8 cellular contexts compared by ENCODE assay signal in genomic region chr16:234468-235305, GRCh38. TPM values are rescaled to one million over a fixed set of nuclear protein-coding genes. Genes with fewer than 3 reads are reported as not detected.
DNase-seq lines count a peak whose midpoint lies in the region; ATAC-seq and TF ChIP-seq lines count a peak whose summit lies in the region.

FAM234A (plus strand) TSS chr16:234821; CDS start chr16:254414, 19,593 bp downstream.

- peak within 1 kb of the TSS; percentile 90 for H3K27ac ChIP-seq in WERI-Rb-1
- peak within 1 kb of the TSS; percentile 87 to 97 for H3K27ac ChIP-seq in breast epithelium
- H3K27ac ChIP-seq in smooth muscle cell (ENCODE audit: low read depth) = peak within 1 kb of the TSS; percentile 99

- intact Hi-C loops in breast epithelium (cut with DNase I; ENCODE audit: low total_unique reads) = loop anchor here (10.0 kb wide), 1 partner anchor 120 kb away; the partner anchor contains the start of gene AXIN1

- H3K27me3 ChIP-seq in WERI-Rb-1 (ENCODE audit: insufficient read depth, low read depth, severe bottlenecking) (no peaks in the 10 kb centered on the region), breast epithelium (no peaks in the 10 kb centered on the region), smooth muscle cell (ENCODE audit: low read depth) (no peaks in the 10 kb centered on the region)

- WGBS in smooth muscle cell (ENCODE audit: low lambda C conversion rate) = 2% methylated on average over 43 of the region's 85 CpGs

- H3K79me2 ChIP-seq in smooth muscle cell (ENCODE audit: low read depth) = peaks cover 27% of the 10 kb centered on the region

- H3F3A ChIP-seq in smooth muscle cell (ENCODE audit: low read depth) = peaks cover 4% of the 10 kb centered on the region

- H3K9me3 ChIP-seq in WERI-Rb-1 (ENCODE audit: severe bottlenecking) (no peaks in the 10 kb centered on the region), breast epithelium (no peaks in the 10 kb centered on the region), smooth muscle cell (replicated peaks; ENCODE audit: low read depth) (no peaks in the 10 kb centered on the region)

- peak within 1 kb of the TSS; percentile 95 for H3K4me2 ChIP-seq in smooth muscle cell

- peak within 1 kb of the TSS; percentile 95 for H3K9ac ChIP-seq in smooth muscle cell (ENCODE audit: low read depth)

- peak; percentile 21 for DNase-seq in AG09309 (ENCODE audit: low read depth)
- DNase-seq in NCI-H2227 (lab: John Stamatoyannopoulos, UW; ENCODE audit: unreplicated experiment) = peak; percentile 95
- peak; percentile 94 for DNase-seq in WERI-Rb-1
- peak; percentile 92 to 94 for DNase-seq in breast epithelium (ENCODE audit: low spot score in 2 of 2)
- peak; percentile 96 for DNase-seq in iPS-NIHi11 (ENCODE audit: low spot score)
- DNase-seq in smooth muscle cell (lab: John Stamatoyannopoulos, UW; ENCODE audit: unreplicated experiment) = peak; percentile 77

- H3K4me3 ChIP-seq in AG09309 (ENCODE audit: control insufficient read depth, low read depth, low read length) = peak within 1 kb of the TSS; percentile 67
- peak within 1 kb of the TSS; percentile 68 for H3K4me3 ChIP-seq in WERI-Rb-1 (ENCODE audit: low read depth, low read length)
- H3K4me3 ChIP-seq in breast epithelium = peak within 1 kb of the TSS; percentile 66 to 85 (median 85)
- H3K4me3 ChIP-seq in smooth muscle cell = peak within 1 kb of the TSS; percentile 92

- peaks cover 2% of the 10 kb centered on the region for H4K20me1 ChIP-seq in smooth muscle cell (ENCODE audit: low read depth)

- ATAC-seq in GM18909 (IDR thresholded peaks at IDR 0.05; ENCODE audit: poor library complexity, unreplicated experiment) (peak; percentile 84), HG03175 (IDR thresholded peaks at IDR 0.05; ENCODE audit: unreplicated experiment) (peak; percentile 82)

- peak within 1 kb of the TSS; percentile 92 for H2AFZ ChIP-seq in smooth muscle cell (ENCODE audit: low read depth)

- TF ChIP-seq POLR2A in breast epithelium (IDR thresholded peaks at IDR 0.05) = no peak

- H3K4me1 ChIP-seq in breast epithelium = no peaks in the 10 kb centered on the region
- H3K4me1 ChIP-seq in smooth muscle cell (ENCODE audit: low read depth) = no peaks in the 10 kb centered on the region

- TF ChIP-seq CTCF in AG09309 (IDR thresholded peaks at IDR 0.05; ENCODE audit: control insufficient read depth, insufficient read depth, low read depth, low read length, missing control alignments) = peak; percentile 43
- peak; percentile 54; the same call in 1 of the 2 replicates for TF ChIP-seq CTCF in WERI-Rb-1 (IDR thresholded peaks at IDR 0.05; ENCODE audit: low read depth, low read length)
- peak in 2 of 3 donors; percentile 11 to 26 for TF ChIP-seq CTCF in breast epithelium (IDR thresholded peaks at IDR 0.05)
- TF ChIP-seq CTCF in smooth muscle cell (IDR thresholded peaks at IDR 0.05; ENCODE audit: borderline replicate concordance, insufficient read depth, poor library complexity, severe bottlenecking) = peak; percentile 25

- no peaks in the 10 kb centered on the region for H3K36me3 ChIP-seq in WERI-Rb-1
- no peaks in the 10 kb centered on the region for H3K36me3 ChIP-seq in breast epithelium
- H3K36me3 ChIP-seq in smooth muscle cell (ENCODE audit: low read depth) = no peaks in the 10 kb centered on the region

RNA-seq across cellular contexts. Expression of gene FAM234A, which starts in this region (rescaled TPM):
- 10 to 100 TPM; 40.6 to 69.3 (median 44.1) TPM for total RNA-seq in breast epithelium
- total RNA-seq in smooth muscle cell = 37.3 and 83.7 TPM in 2 replicates
- polyA plus RNA-seq in smooth muscle cell = 87.3 and 93.9 TPM in 2 replicates

Comparison
In these comparisons a context has a peak if more than half of its experiments do, and no peak if none do; other contexts are left out.
1. Peak in every context shown above with its lines: DNase-seq, ATAC-seq, H3K4me3 ChIP-seq and H3K27ac ChIP-seq.
2. DNase-seq: peak in every context shown above with its lines; median percentile 96 in iPS-NIHi11; 95 in NCI-H2227; 94 in WERI-Rb-1; 93 in breast epithelium; 77 in smooth muscle cell; 21 in AG09309.